21 cellular contexts compared by ENCODE assay signal in the genomic region with DNA sequence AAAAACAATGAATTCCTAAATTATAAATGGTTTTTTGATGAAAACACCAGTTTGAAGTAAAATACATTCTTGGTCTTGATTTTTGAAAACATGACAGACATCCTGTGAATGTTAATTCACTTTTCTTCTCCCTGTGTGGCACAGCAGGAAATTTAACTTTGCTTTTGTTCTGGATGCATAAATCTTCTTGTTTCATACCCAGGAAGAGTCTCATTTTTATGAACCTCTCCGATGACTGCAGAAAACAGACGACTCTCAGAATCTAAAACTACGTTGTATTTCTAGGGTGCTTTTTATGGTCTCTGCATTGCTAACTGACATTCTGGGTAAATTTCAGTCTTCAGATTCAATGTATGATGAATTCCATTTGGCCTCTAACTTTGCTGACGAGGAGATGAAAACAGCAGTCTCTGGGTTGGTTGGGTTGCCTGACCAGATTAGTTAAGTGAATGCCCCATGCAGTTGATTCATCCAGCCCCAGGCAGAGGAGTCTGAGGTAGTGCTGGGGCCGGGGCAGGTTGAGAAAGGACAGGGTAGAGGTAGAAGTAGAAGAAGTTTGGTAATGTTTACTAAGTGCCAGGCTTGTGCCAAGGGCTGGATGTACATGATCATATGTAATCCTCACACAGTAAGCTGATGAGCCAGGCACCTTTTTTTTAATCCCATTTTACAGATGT. TPM values are rescaled to one million over a fixed set of nuclear protein-coding genes. Genes with fewer than 3 reads are reported as not detected.
DNase-seq lines count a peak whose midpoint lies in the region; ATAC-seq and TF ChIP-seq lines count a peak whose summit lies in the region.
"Had no signal": no experiment of that assay in that cellular context is flagged by ENCODE, and none has a peak within 500 bp of the region (broad histone marks: within the 10 kb centered on the region; RNA-seq: fewer than 3 reads in every experiment).

No MANE protein-coding gene starts in this region.

- H2BK12ac ChIP-seq in H9 (ENCODE audit: insufficient read length, low read depth, low read length): no peak overlapping the region

- H3K27me3 Mint-ChIP-seq in H9 (ENCODE audit: low read depth): no peaks in the 10 kb centered on the region
- no peaks in the 10 kb centered on the region for H3K27me3 Mint-ChIP-seq in activated T-helper 17 cell treated with anti-CD3 and anti-CD28 coated beads, Interleukin-2, amount 50 U/mL, for 72 hours
- H3K27me3 Mint-ChIP-seq: activated CD4-positive, alpha-beta T cell treated with anti-CD3 and anti-CD28 coated beads, Interleukin-2, amount 10 ng/mL, durations not matched to agents 24 days and 14 days; CD8-positive, alpha-beta memory T cell had no signal

- ATAC-seq in activated T-helper 17 cell treated with anti-CD3 and anti-CD28 coated beads, Interleukin-2, amount 50 U/mL, for 72 hours (replicated peaks): no peak
- ATAC-seq in stimulated activated effector memory CD8-positive, alpha-beta T cell treated with anti-CD3 and anti-CD28 coated beads, Interleukin-12 subunit alpha, Interleukin-12 subunit beta, amount 100 ng/mL, for 72 hours: no peak
- ATAC-seq: natural killer cell, pancreas, sciatic nerve had no signal

- no peak overlapping the region for H4K8ac ChIP-seq in H9 (replicated peaks; ENCODE audit: insufficient read length, low read depth, low read length)

- no peaks in the 10 kb centered on the region; the same call in 1 of the 2 replicates for H3K4me1 ChIP-seq in H9 (ENCODE audit: insufficient read depth, low read length)
- H3K4me1 ChIP-seq: HAP-1, pancreas had no signal

- H3K9me3 ChIP-seq in H9 (ENCODE audit: control insufficient read depth, low read depth, low read length): no peaks in the 10 kb centered on the region
- H3K9me3 ChIP-seq: esophagus muscularis mucosa, HAP-1, pancreas had no signal

- H3K14ac ChIP-seq in H9 (ENCODE audit: insufficient read depth, low read length): no peak overlapping the region

- H4K5ac ChIP-seq in H9 (ENCODE audit: insufficient read length, low read depth, low read length): no peak overlapping the region

- no peak overlapping the region for H3K4me3 Mint-ChIP-seq in H9
- no peak overlapping the region for H3K4me3 Mint-ChIP-seq in activated T-helper 17 cell treated with anti-CD3 and anti-CD28 coated beads, Interleukin-2, amount 50 U/mL, for 72 hours
- no peak overlapping the region for H3K4me3 Mint-ChIP-seq in stimulated activated effector memory CD8-positive, alpha-beta T cell treated with anti-CD3 and anti-CD28 coated beads, Interleukin-12 subunit alpha, Interleukin-12 subunit beta, amount 100 ng/mL, for 72 hours
- H3K4me3 Mint-ChIP-seq: activated CD4-positive, alpha-beta T cell treated with anti-CD3 and anti-CD28 coated beads, Interleukin-2, amount 10 ng/mL, durations not matched to agents 24 days and 14 days; CD8-positive, alpha-beta memory T cell; natural killer cell had no signal

- WGBS in H9 (ENCODE audit: extremely low coverage, insufficient read length, low lambda C conversion rate): no CpG with 5 or more reads among the region's 5 CpGs

- no peak for DNase-seq in H9
- DNase-seq in epithelial cell of esophagus (ENCODE audit: low read depth): peak; percentile 91
- DNase-seq in stimulated activated effector memory CD8-positive, alpha-beta T cell treated with anti-CD3 and anti-CD28 coated beads, Interleukin-12 subunit alpha, Interleukin-12 subunit beta, amount 100 ng/mL, for 72 hours (ENCODE audit: low spot score in 2 of 2): no peak
- no peak for DNase-seq in putamen (ENCODE audit: low spot score)
- no peak for DNase-seq in Kasumi-1 (lab: John Stamatoyannopoulos, UW)
- no peak for DNase-seq in NCI-H82 treated with DMSO at 0.1 percent for 48 hours (lab: John Stamatoyannopoulos, UW; ENCODE audit: unreplicated experiment)
- no peak for DNase-seq in GM20000 (ENCODE audit: low spot score)
- DNase-seq: activated CD4-positive, alpha-beta T cell treated with anti-CD3 and anti-CD28 coated beads, Interleukin-2, amount 10 ng/mL, durations not matched to agents 24 days and 14 days; activated effector memory CD4-positive, alpha-beta T cell treated with Interleukin-2 at 50 U/mL for 16 hours; CD8-positive, alpha-beta memory T cell; mesenchymal stem cell; natural killer cell; NCI-H1105; NCI-H2107; NCI-H510A; NK-92 treated with Interleukin-12 subunit alpha and Interleukin-12 subunit beta, amount 100 ng/mL, for 24 hours; pancreas had no signal

- no peaks in the 10 kb centered on the region for H3K79me2 ChIP-seq in H9 (ENCODE audit: insufficient read depth, low read length)

- H3K27me3 ChIP-seq in H9 (ENCODE audit: insufficient read depth, low read length): no peaks in the 10 kb centered on the region
- H3K27me3 ChIP-seq: esophagus muscularis mucosa, pancreas had no signal

- H3K4me2 ChIP-seq in H9 (ENCODE audit: insufficient read depth, insufficient read length, low read length): no peak overlapping the region

- no peaks in the 10 kb centered on the region for H3K23me2 ChIP-seq in H9 (ENCODE audit: insufficient read length, low read depth, low read length, poor library complexity, severe bottlenecking)

- no peak overlapping the region for H2BK20ac ChIP-seq in H9 (ENCODE audit: low read depth, low read length, poor library complexity, severe bottlenecking)

- TF ChIP-seq CTCF in H9 (conservative IDR thresholded peaks at IDR 0.05): no peak
- no peak for TF ChIP-seq CTCF in epithelial cell of esophagus (IDR thresholded peaks at IDR 0.05; ENCODE audit: insufficient read depth, low read depth, low read length, missing control alignments)
- no peak for TF ChIP-seq CTCF in GM20000 (IDR thresholded peaks at IDR 0.05; ENCODE audit: extremely low read depth, missing control alignments)

- H2AK5ac ChIP-seq in H9 (ENCODE audit: insufficient read length, low read length): no peak overlapping the region

- no peak overlapping the region for H3K9ac ChIP-seq in H9 (ENCODE audit: extremely low read depth, insufficient read length, low read length)

- H3T11ph ChIP-seq in H9 (ENCODE audit: low read length): no peak overlapping the region

- no peak overlapping the region for H3K56ac ChIP-seq in H9 (ENCODE audit: insufficient read length, low read depth, low read length)

- no peaks in the 10 kb centered on the region for H3K79me1 ChIP-seq in H9 (ENCODE audit: insufficient read depth, low read depth, low read length, poor library complexity, severe bottlenecking)

- H3K23ac ChIP-seq in H9 (ENCODE audit: insufficient read length, low read depth, low read length): no peak overlapping the region

- H2BK120ac ChIP-seq in H9 (ENCODE audit: low read depth, low read length, poor library complexity, severe bottlenecking): no peak overlapping the region

- H2BK15ac ChIP-seq in H9 (ENCODE audit: low read depth, low read length): no peak overlapping the region

- H3K4ac ChIP-seq in H9 (ENCODE audit: low read depth, low read length): no peak overlapping the region

- H3K18ac ChIP-seq in H9 (ENCODE audit: insufficient read length, low read depth, low read length): no peak overlapping the region

- no peaks in the 10 kb centered on the region for H3K9me3 Mint-ChIP-seq in H9
- H3K9me3 Mint-ChIP-seq in activated T-helper 17 cell treated with anti-CD3 and anti-CD28 coated beads, Interleukin-2, amount 50 U/mL, for 72 hours: no peaks in the 10 kb centered on the region
- H3K9me3 Mint-ChIP-seq in stimulated activated effector memory CD8-positive, alpha-beta T cell treated with anti-CD3 and anti-CD28 coated beads, Interleukin-12 subunit alpha, Interleukin-12 subunit beta, amount 100 ng/mL, for 72 hours: no peaks in the 10 kb centered on the region
- H3K9me3 Mint-ChIP-seq: activated CD4-positive, alpha-beta T cell treated with anti-CD3 and anti-CD28 coated beads, Interleukin-2, amount 10 ng/mL, durations not matched to agents 24 days and 14 days; CD8-positive, alpha-beta memory T cell; natural killer cell had no signal

- no peak overlapping the region for H3K27ac ChIP-seq in H9 (ENCODE audit: insufficient read length, low read depth, low read length)
- H3K27ac ChIP-seq: esophagus muscularis mucosa, pancreas had no signal

- H3K27ac Mint-ChIP-seq in H9: peak overlapping the region; percentile 78 to 90 (median 79); a peak in 5 of 7 replicates
- peak overlapping the region; percentile 68 for H3K27ac Mint-ChIP-seq in activated T-helper 17 cell treated with anti-CD3 and anti-CD28 coated beads, Interleukin-2, amount 50 U/mL, for 72 hours
- H3K27ac Mint-ChIP-seq in stimulated activated effector memory CD8-positive, alpha-beta T cell treated with anti-CD3 and anti-CD28 coated beads, Interleukin-12 subunit alpha, Interleukin-12 subunit beta, amount 100 ng/mL, for 72 hours: peak overlapping the region; percentile 88
- H3K27ac Mint-ChIP-seq: activated CD4-positive, alpha-beta T cell treated with anti-CD3 and anti-CD28 coated beads, Interleukin-2, amount 10 ng/mL, durations not matched to agents 24 days and 14 days had no signal

- no peak overlapping the region for H2BK5ac ChIP-seq in H9 (ENCODE audit: insufficient read length, low read length)

- peaks cover 18 to 26% of the 10 kb centered on the region in 2 experiments for H3K4me1 Mint-ChIP-seq in H9
- H3K4me1 Mint-ChIP-seq in activated T-helper 17 cell treated with anti-CD3 and anti-CD28 coated beads, Interleukin-2, amount 50 U/mL, for 72 hours: peaks cover 12% of the 10 kb centered on the region
- peaks cover 40% of the 10 kb centered on the region for H3K4me1 Mint-ChIP-seq in stimulated activated effector memory CD8-positive, alpha-beta T cell treated with anti-CD3 and anti-CD28 coated beads, Interleukin-12 subunit alpha, Interleukin-12 subunit beta, amount 100 ng/mL, for 72 hours

- peaks cover 17 to 64% (median 52%) of the 10 kb centered on the region in 3 experiments; a peak in 6 of 7 replicates for H3K36me3 Mint-ChIP-seq in H9 (ENCODE audit: insufficient read depth in 1 of 3, low read depth in 3 of 3)
- H3K36me3 Mint-ChIP-seq in activated T-helper 17 cell treated with anti-CD3 and anti-CD28 coated beads, Interleukin-2, amount 50 U/mL, for 72 hours (ENCODE audit: low read depth): peaks cover 89% of the 10 kb centered on the region
- H3K36me3 Mint-ChIP-seq in stimulated activated effector memory CD8-positive, alpha-beta T cell treated with anti-CD3 and anti-CD28 coated beads, Interleukin-12 subunit alpha, Interleukin-12 subunit beta, amount 100 ng/mL, for 72 hours: peaks cover 85% of the 10 kb centered on the region

- H2AFZ ChIP-seq in H9 (ENCODE audit: low read length): no peak overlapping the region

- H3K4me3 ChIP-seq in epithelial cell of esophagus (ENCODE audit: low read length): no peak overlapping the region
- H3K4me3 ChIP-seq: esophagus muscularis mucosa, HAP-1, pancreas had no signal

- no peak overlapping the region for H4K91ac ChIP-seq in H9 (ENCODE audit: insufficient read length, low read depth, low read length)

- no peaks in the 10 kb centered on the region for H4K20me1 ChIP-seq in H9 (ENCODE audit: control insufficient read depth, insufficient read depth, insufficient read length)

RNA-seq across cellular contexts. Expression of a gene that starts 20.1 kb away (rescaled TPM):
- 20.0 and 20.3 TPM in 2 replicates for total RNA-seq in H9 (2021)
- 10 to 100 TPM; 13.3 to 14.6 TPM for total RNA-seq in activated T-helper 17 cell treated with anti-CD3 and anti-CD28 coated beads, Interleukin-2, amount 50 U/mL, for 72 hours

RNA-seq across cellular contexts. Expression of a gene that starts 43.8 kb away (rescaled TPM):
- total RNA-seq in H9 (2021): 4.4 TPM in 2 replicates
- total RNA-seq in activated T-helper 17 cell treated with anti-CD3 and anti-CD28 coated beads, Interleukin-2, amount 50 U/mL, for 72 hours: 1 to 10 TPM in 1 of 2 donors, under 1 TPM in 1; 0.41 to 2.0 TPM
